16 cellular contexts compared by ENCODE assay signal in the genomic region with DNA sequence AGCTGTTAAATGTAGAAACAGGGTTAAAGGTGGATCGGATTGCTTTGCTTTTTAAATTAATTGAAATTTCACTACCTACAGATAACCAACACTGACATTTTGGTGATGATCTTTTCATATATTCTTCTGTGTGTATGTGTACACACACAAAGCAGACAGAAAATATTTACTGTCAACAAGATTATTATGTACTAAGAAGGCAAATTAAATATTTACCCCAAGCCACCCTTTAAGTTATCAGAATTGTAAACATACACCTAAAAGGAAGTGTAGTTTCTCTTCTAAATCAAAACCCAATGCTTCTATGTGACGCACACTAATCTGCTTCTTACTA.
DNase-seq lines count a peak whose midpoint lies in the region; ATAC-seq, FAIRE-seq and TF ChIP-seq lines count a peak whose summit lies in the region.
"Had no signal": no experiment of that assay in that cellular context is flagged by ENCODE, and none has a peak within 500 bp of the region (broad histone marks: within the 10 kb centered on the region; RNA-seq: fewer than 3 reads in every experiment).

No MANE protein-coding gene starts in this region.

- H3K36me3 ChIP-seq in PC-9 (ENCODE audit: low read depth) (no peaks in the 10 kb centered on the region), keratinocyte (ENCODE audit: control insufficient read depth in 2 of 2, extremely low read depth in 1 of 2, insufficient read depth in 2 of 2, low read length in 2 of 2) (no peaks in the 10 kb centered on the region), prostate gland (no peaks in the 10 kb centered on the region)
- H3K36me3 ChIP-seq: esophagus muscularis mucosa, HAP-1, spleen had no signal

- H3K27me3 ChIP-seq in PC-9 (ENCODE audit: insufficient read depth, low read depth) (no peaks in the 10 kb centered on the region), keratinocyte (ENCODE audit: control insufficient read depth, extremely low read depth, insufficient read depth, low read length) (no peaks in the 10 kb centered on the region), prostate gland (replicated peaks; ENCODE audit: insufficient read depth) (no peaks in the 10 kb centered on the region)
- H3K27me3 ChIP-seq: esophagus muscularis mucosa, spleen had no signal

- no peak for TF ChIP-seq POLR2A in prostate gland (IDR thresholded peaks at IDR 0.05)

- H3K9me3 ChIP-seq in PC-9 (ENCODE audit: insufficient read depth, low read depth) (no peaks in the 10 kb centered on the region), keratinocyte (ENCODE audit: control insufficient read depth, low read depth, low read length) (no peaks in the 10 kb centered on the region), prostate gland (no peaks in the 10 kb centered on the region)
- H3K9me3 ChIP-seq: esophagus muscularis mucosa, HAP-1, spleen had no signal

- H4K20me1 ChIP-seq in PC-9 (ENCODE audit: insufficient read depth) (no peaks in the 10 kb centered on the region), keratinocyte (ENCODE audit: control insufficient read depth, extremely low read depth, insufficient read depth, low read length) (no peaks in the 10 kb centered on the region)

- H3K9me1 ChIP-seq in keratinocyte (ENCODE audit: control insufficient read depth, extremely low read depth, insufficient read depth, low read length), result no peaks in the 10 kb centered on the region

- H3K4me1 ChIP-seq in PC-9 (replicated peaks; ENCODE audit: insufficient read depth), result peaks cover 83% of the 10 kb centered on the region
- H3K4me1 ChIP-seq in keratinocyte (ENCODE audit: control insufficient read depth, extremely low read depth, insufficient read depth, low read length), result peaks cover 37% of the 10 kb centered on the region
- peaks cover 11% of the 10 kb centered on the region for H3K4me1 ChIP-seq in prostate gland (replicated peaks)
- H3K4me1 ChIP-seq: spleen had no signal

- H3K79me2 ChIP-seq in PC-9 (ENCODE audit: low read depth) (peaks cover 45% of the 10 kb centered on the region), keratinocyte (ENCODE audit: control insufficient read depth, insufficient read depth, low read length) (no peaks in the 10 kb centered on the region)

- intact Hi-C loops in PC-9 (cut with micrococcal nuclease; ENCODE audit: unreplicated experiment) (loop anchor here (1.0 to 2.0 kb wide), 2 partner anchors 69 to 98 kb away; partner anchors contain the start of gene GAREM1), prostate gland (cut with DNase I) (no loop called here)

- CTCF ChIA-PET in PC-9 (lab: Charles Lee), result interaction anchor here (1.2 kb wide), 1 partner anchor 83 kb away, joined by 4 read pairs; no protein-coding TSS in a partner anchor

- TF ChIP-seq CTCF in PC-9 (conservative IDR thresholded peaks at IDR 0.05) (no peak), keratinocyte (optimal IDR thresholded peaks at IDR 0.05 in 1 of 3, IDR thresholded peaks at IDR 0.05 in 1 of 3, conservative IDR thresholded peaks at IDR 0.05 in 1 of 3; ENCODE audit: extremely low read depth in 1 of 3, insufficient read depth in 2 of 3, low read length in 3 of 3) (no peak), prostate gland (IDR thresholded peaks at IDR 0.05) (no peak)

- H3K9me2 ChIP-seq in PC-9 (ENCODE audit: insufficient read depth), result no peaks in the 10 kb centered on the region

- H3K27ac ChIP-seq in PC-9 (peak overlapping the region; percentile 97), keratinocyte (ENCODE audit: control insufficient read depth, insufficient read depth, low read length) (peak overlapping the region; percentile 94), prostate gland (peak overlapping the region; percentile 66 to 79)
- H3K27ac ChIP-seq: spleen had no signal

- DNase-seq in PC-9, result peak in 1 of 2 experiments; percentile 42
- DNase-seq in keratinocyte (ENCODE audit: low read depth, low spot score), result no peak
- no peak for DNase-seq in prostate gland (ENCODE audit: low spot score)
- DNase-seq in NCI-H774 (lab: John Stamatoyannopoulos, UW), result no peak
- DNase-seq: effector memory CD4-positive, alpha-beta T cell; left cardiac atrium; NCI-H2171; NCI-H526 treated with DMSO at 0.1 percent for 48 hours; spleen; substantia nigra had no signal

- 30% methylated on average over 2 of the region's 2 CpGs for WGBS in prostate gland

- TSS peak; percentile 72 for BruUV-seq in PC-9 (replicated peaks; lab: Mats Ljungman, UMichigan)

- POLR2A ChIA-PET in PC-9 (lab: Charles Lee; ENCODE audit: unreplicated experiment), result interaction anchor here (0.6 to 1.1 kb wide), 3 partner anchors 95 to 931 kb away, joined by 4 to 8 read pairs (median 4); partner anchors contain the start of gene GAREM1

- peak overlapping the region; percentile 77 for H3K4me2 ChIP-seq in PC-9
- peak overlapping the region; percentile 72 for H3K4me2 ChIP-seq in keratinocyte (ENCODE audit: control insufficient read depth, extremely low read depth, insufficient read depth, low read depth, low read length)

- FAIRE-seq in keratinocyte (lab: Jason Lieb, UNC), result no peak
- FAIRE-seq: TTC549 had no signal

- peak overlapping the region; percentile 48 for H3K9ac ChIP-seq in keratinocyte (ENCODE audit: control insufficient read depth, extremely low read depth, insufficient read depth, low read length)

- peaks cover 40% of the 10 kb centered on the region for H3F3A ChIP-seq in PC-9 (ENCODE audit: insufficient read depth, low read depth)

- dilution Hi-C loops in keratinocyte (cut with MboI; ENCODE audit: extremely low pct_ligation_motif_present, low sequenced_read_pairs), result no loop called here

- peak overlapping the region; percentile 30; the same call in 1 of the 2 replicates for H3K4me3 ChIP-seq in PC-9
- peak overlapping the region in 2 of 3 experiments; percentile 1 to 7 for H3K4me3 ChIP-seq in keratinocyte (ENCODE audit: control insufficient read depth in 2 of 3, extremely low read depth in 1 of 3, insufficient read depth in 2 of 3, low read depth in 1 of 3, low read length in 3 of 3)
- H3K4me3 ChIP-seq in prostate gland, result no peak overlapping the region
- H3K4me3 ChIP-seq: esophagus muscularis mucosa, HAP-1, spleen had no signal

- H2AFZ ChIP-seq in PC-9 (no peak overlapping the region), keratinocyte (ENCODE audit: control insufficient read depth, low read length) (peak overlapping the region; percentile 27)

- ATAC-seq in HG03095 (IDR thresholded peaks at IDR 0.05; ENCODE audit: unreplicated experiment) (no peak), HG02571 (IDR thresholded peaks at IDR 0.05; ENCODE audit: unreplicated experiment) (no peak), GM21619 (IDR thresholded peaks at IDR 0.05; ENCODE audit: unreplicated experiment) (no peak)

Comparison
In these comparisons a context has a peak if more than half of its experiments do, and no peak if none do; other contexts are left out.
1. H3K4me3 ChIP-seq: peak in PC-9 (single experiment) and keratinocyte (2 of 3); none in prostate gland (0 of 2).
2. Peak in every context shown above with its lines, with median percentiles within 50 percentile points of each other: H3K27ac ChIP-seq.